8 cellular contexts compared by ENCODE assay signal in genomic region chr5:131169810-131170539, GRCh38. TPM values are rescaled to one million over a fixed set of nuclear protein-coding genes. Genes with fewer than 3 reads are reported as not detected.
A peak's percentile ranks its signal among the peaks of the same experiment; 100 is the strongest.
DNase-seq lines count a peak whose midpoint lies in the region; ATAC-seq and TF ChIP-seq lines count a peak whose summit lies in the region.

No MANE protein-coding gene starts in this region.

- DNase-seq in stimulated activated naive CD8-positive, alpha-beta T cell treated with anti-CD3 and anti-CD28 coated beads, Interleukin-15, Interleukin-2, amounts not matched to agents 100 U/mL and 50 U/mL, for 24 hours = no peak
- no peak for DNase-seq in brain microvascular endothelial cell
- DNase-seq in stimulated activated CD4-positive, alpha-beta T cell treated with anti-CD3 and anti-CD28 coated beads, Interleukin-2, amount 100 ng/mL, for 48 hours = no peak

- H3K4me1 ChIP-seq in mesodermal cell (ENCODE audit: control insufficient read depth, insufficient read depth, low read length, poor library complexity, severe bottlenecking) = no peaks in the 10 kb centered on the region

- no peaks in the 10 kb centered on the region for H3K9me3 ChIP-seq in mesodermal cell (ENCODE audit: control insufficient read depth, low read length)

- peak overlapping the region; percentile 35 for H3K27ac ChIP-seq in brain microvascular endothelial cell
- H3K27ac ChIP-seq in mesodermal cell (ENCODE audit: low read depth, low read length, severe bottlenecking) = peak overlapping the region; percentile 57

- peaks cover 63% of the 10 kb centered on the region for H3K4me1 Mint-ChIP-seq in stimulated activated naive CD8-positive, alpha-beta T cell treated with anti-CD3 and anti-CD28 coated beads, Interleukin-15, Interleukin-2, amounts not matched to agents 100 ng/mL and 50 ng/mL, for 24 hours (ENCODE audit: low read depth)

- in situ Hi-C loops in brain microvascular endothelial cell (cut with HindIII; ENCODE audit: low pct_ligation_motif_present, low sequenced_read_pairs) = no loop called here

- H3K4me3 Mint-ChIP-seq in stimulated activated naive CD8-positive, alpha-beta T cell treated with anti-CD3 and anti-CD28 coated beads, Interleukin-15, Interleukin-2, amounts not matched to agents 100 ng/mL and 50 ng/mL, for 24 hours = peak overlapping the region; percentile 99

- H3K36me3 ChIP-seq in brain microvascular endothelial cell (replicated peaks) (no peaks in the 10 kb centered on the region), mesodermal cell (ENCODE audit: control insufficient read depth, insufficient read depth, low read length) (no peaks in the 10 kb centered on the region)

- H3K27me3 ChIP-seq in brain microvascular endothelial cell (replicated peaks) = no peaks in the 10 kb centered on the region

- 58 to 70% methylated on average over 5 to 9 of the region's 16 CpGs for WGBS in mesodermal cell (ENCODE audit: insufficient coverage in 2 of 2), 2 experiments

- peak overlapping the region; percentile 75 for H3K4me3 ChIP-seq in brain microvascular endothelial cell (ENCODE audit: low read depth, low read length)
- peak overlapping the region; percentile 68 for H3K4me3 ChIP-seq in mesodermal cell (ENCODE audit: extremely low read depth, insufficient read depth, low read length, poor library complexity, severe bottlenecking)

- no peaks in the 10 kb centered on the region for H3K9me3 Mint-ChIP-seq in stimulated activated naive CD8-positive, alpha-beta T cell treated with anti-CD3 and anti-CD28 coated beads, Interleukin-15, Interleukin-2, amounts not matched to agents 100 ng/mL and 50 ng/mL, for 24 hours

- TF ChIP-seq CTCF in brain microvascular endothelial cell (IDR thresholded peaks at IDR 0.05; ENCODE audit: low read depth, low read length, missing control alignments) = no peak

- peak overlapping the region; percentile 95 for H3K27ac Mint-ChIP-seq in stimulated activated naive CD8-positive, alpha-beta T cell treated with anti-CD3 and anti-CD28 coated beads, Interleukin-15, Interleukin-2, amounts not matched to agents 100 ng/mL and 50 ng/mL, for 24 hours

- ATAC-seq in stimulated activated naive CD8-positive, alpha-beta T cell treated with anti-CD3 and anti-CD28 coated beads, Interleukin-15, Interleukin-2, amounts not matched to agents 100 U/mL and 50 U/mL, for 24 hours = no peak
- ATAC-seq in HG03097 (IDR thresholded peaks at IDR 0.05; ENCODE audit: low FRiP score, unreplicated experiment) = no peak
- no peak for ATAC-seq in HG03045 (IDR thresholded peaks at IDR 0.05; ENCODE audit: unreplicated experiment)
- no peak for ATAC-seq in HG03135 (IDR thresholded peaks at IDR 0.05; ENCODE audit: unreplicated experiment)

- no peaks in the 10 kb centered on the region for H3K27me3 Mint-ChIP-seq in stimulated activated naive CD8-positive, alpha-beta T cell treated with anti-CD3 and anti-CD28 coated beads, Interleukin-15, Interleukin-2, amounts not matched to agents 100 ng/mL and 50 ng/mL, for 24 hours

- H3K36me3 Mint-ChIP-seq in stimulated activated naive CD8-positive, alpha-beta T cell treated with anti-CD3 and anti-CD28 coated beads, Interleukin-15, Interleukin-2, amounts not matched to agents 100 ng/mL and 50 ng/mL, for 24 hours (ENCODE audit: low read depth) = peaks cover 9% of the 10 kb centered on the region

RNA-seq across cellular contexts. Expression of gene LYRM7, which starts 0.8 kb away (rescaled TPM):
- 11.3 TPM for polyA plus RNA-seq in mesodermal cell (2013, experiment 1 of 2)
- polyA plus RNA-seq in mesodermal cell (2013, experiment 2 of 2) = 6.9 TPM

RNA-seq across cellular contexts. Expression of gene HINT1, which starts 4.9 kb away (rescaled TPM):
- polyA plus RNA-seq in mesodermal cell (2013, experiment 1 of 2) = 316 TPM
- 311 TPM for polyA plus RNA-seq in mesodermal cell (2013, experiment 2 of 2)
